ENCODE assay signal across 18 cellular contexts in genomic region chr17:539048-539447, GRCh38.
"Had no signal": no experiment of that assay in that cellular context is flagged by ENCODE, and none has a peak within 500 bp of the region (broad histone marks: within the 10 kb centered on the region; RNA-seq: fewer than 3 reads in every experiment).

No MANE protein-coding gene starts in this region.

- DNase-seq: activated CD4-positive, alpha-beta memory T cell treated with anti-CD3 and anti-CD28 coated beads, Interleukin-2, amount 10 ng/mL, durations not matched to agents 7 days and 5 days; activated CD4-positive, alpha-beta T cell treated with anti-CD3 and anti-CD28 coated beads for 4 hours; activated CD8-positive, alpha-beta memory T cell treated with anti-CD3 and anti-CD28 coated beads, Interleukin-2, amount 10 ng/mL, durations not matched to agents 7 days and 5 days; activated naive CD4-positive, alpha-beta T cell; activated T-cell treated with anti-CD3 and anti-CD28 coated beads, Interleukin-2, amount 50 U/mL, for 1 hour; aorta; cortex of kidney; heart left ventricle; left lung; mucosa of descending colon; naive B cell; sigmoid colon; stimulated activated naive B cell treated with anti-CD40 and anti-IgM and Interleukin-4, amounts not matched to agents 10 μg/mL and 1 μg/mL and 100 μg/mL, for 72 hours; T-helper 17 cell had no signal

- H3K27ac ChIP-seq: parathyroid adenoma had no signal

- H3K27me3 Mint-ChIP-seq: activated CD4-positive, alpha-beta memory T cell treated with anti-CD3 and anti-CD28 coated beads, Interleukin-2, amount 10 ng/mL, durations not matched to agents 7 days and 5 days; activated CD8-positive, alpha-beta memory T cell treated with anti-CD3 and anti-CD28 coated beads, Interleukin-2, amount 10 ng/mL, durations not matched to agents 7 days and 5 days; activated T-helper 17 cell treated with anti-CD3 and anti-CD28 coated beads, Interleukin-2, amount 50 U/mL, for 72 hours; central memory CD8-positive, alpha-beta T cell; memory B cell; naive B cell; stimulated activated naive B cell treated with anti-CD40 and anti-IgM and Interleukin-4, amounts not matched to agents 10 μg/mL and 1 μg/mL and 100 μg/mL, for 72 hours; T-helper 17 cell had no signal

- H3K4me3 ChIP-seq: heart left ventricle, left lung, mucosa of descending colon, sigmoid colon had no signal

- H2AFZ ChIP-seq: parathyroid adenoma had no signal

- H3K4me1 Mint-ChIP-seq: naive B cell had no signal

- H3K9ac ChIP-seq: parathyroid adenoma had no signal

- H3K27ac Mint-ChIP-seq: activated CD4-positive, alpha-beta memory T cell treated with anti-CD3 and anti-CD28 coated beads, Interleukin-2, amount 10 ng/mL, durations not matched to agents 7 days and 5 days; activated CD8-positive, alpha-beta memory T cell treated with anti-CD3 and anti-CD28 coated beads, Interleukin-2, amount 10 ng/mL, durations not matched to agents 7 days and 5 days; activated T-helper 17 cell treated with anti-CD3 and anti-CD28 coated beads, Interleukin-2, amount 50 U/mL, for 72 hours; memory B cell; naive B cell had no signal

- H3K4me3 Mint-ChIP-seq: activated CD4-positive, alpha-beta memory T cell treated with anti-CD3 and anti-CD28 coated beads, Interleukin-2, amount 10 ng/mL, durations not matched to agents 7 days and 5 days; activated CD8-positive, alpha-beta memory T cell treated with anti-CD3 and anti-CD28 coated beads, Interleukin-2, amount 10 ng/mL, durations not matched to agents 7 days and 5 days; activated T-helper 17 cell treated with anti-CD3 and anti-CD28 coated beads, Interleukin-2, amount 50 U/mL, for 72 hours; central memory CD8-positive, alpha-beta T cell; memory B cell; naive B cell; stimulated activated naive B cell treated with anti-CD40 and anti-IgM and Interleukin-4, amounts not matched to agents 10 μg/mL and 1 μg/mL and 100 μg/mL, for 72 hours; T-helper 17 cell had no signal

- H3K27me3 ChIP-seq: heart left ventricle, left lung, sigmoid colon had no signal

- H3K9me3 Mint-ChIP-seq: activated CD4-positive, alpha-beta memory T cell treated with anti-CD3 and anti-CD28 coated beads, Interleukin-2, amount 10 ng/mL, durations not matched to agents 7 days and 5 days; activated T-helper 17 cell treated with anti-CD3 and anti-CD28 coated beads, Interleukin-2, amount 50 U/mL, for 72 hours; central memory CD8-positive, alpha-beta T cell; memory B cell; naive B cell; stimulated activated naive B cell treated with anti-CD40 and anti-IgM and Interleukin-4, amounts not matched to agents 10 μg/mL and 1 μg/mL and 100 μg/mL, for 72 hours had no signal

- H3K9me3 ChIP-seq: heart left ventricle, left lung, mucosa of descending colon, sigmoid colon had no signal

- H3K4me1 ChIP-seq: sigmoid colon had no signal

- H3K79me2 ChIP-seq: parathyroid adenoma had no signal
